19 cellular contexts compared by ENCODE assay signal in genomic region chr5:103896593-103896992, GRCh38.
"Had no signal": no experiment of that assay in that cellular context is flagged by ENCODE, and none has a peak within 500 bp of the region (broad histone marks: within the 10 kb centered on the region; RNA-seq: fewer than 3 reads in every experiment).

No MANE protein-coding gene starts in this region.

- H3K4me3 Mint-ChIP-seq: naive thymus-derived CD4-positive, alpha-beta T cell; stimulated activated naive B cell treated with anti-CD40 and anti-IgM and Interleukin-4, amounts not matched to agents 10 μg/mL and 1 μg/mL and 100 μg/mL, for 72 hours; stimulated activated naive CD8-positive, alpha-beta T cell treated with anti-CD3 and anti-CD28 coated beads, Interleukin-15, amount 100 ng/mL, for 72 hours had no signal

- H3K36me3 Mint-ChIP-seq: stimulated activated naive B cell treated with anti-CD40 and anti-IgM and Interleukin-4, amounts not matched to agents 10 μg/mL and 1 μg/mL and 100 μg/mL, for 72 hours had no signal

- H3K4me1 Mint-ChIP-seq: naive thymus-derived CD4-positive, alpha-beta T cell; stimulated activated naive B cell treated with anti-CD40 and anti-IgM and Interleukin-4, amounts not matched to agents 10 μg/mL and 1 μg/mL and 100 μg/mL, for 72 hours; stimulated activated naive CD8-positive, alpha-beta T cell treated with anti-CD3 and anti-CD28 coated beads, Interleukin-15, amount 100 ng/mL, for 72 hours had no signal

- H3K27ac Mint-ChIP-seq: naive thymus-derived CD4-positive, alpha-beta T cell; stimulated activated naive B cell treated with anti-CD40 and anti-IgM and Interleukin-4, amounts not matched to agents 10 μg/mL and 1 μg/mL and 100 μg/mL, for 72 hours; stimulated activated naive CD8-positive, alpha-beta T cell treated with anti-CD3 and anti-CD28 coated beads, Interleukin-15, amount 100 ng/mL, for 72 hours had no signal

- H3K4me3 ChIP-seq: heart left ventricle, lung, psoas muscle, right lobe of liver, testis, tibial nerve had no signal

- ATAC-seq: esophagus mucosa; heart left ventricle; left colon; left ventricle myocardium superior; naive thymus-derived CD4-positive, alpha-beta T cell; psoas muscle; right lobe of liver; stimulated activated naive B cell treated with anti-CD40 and anti-IgM and Interleukin-4, amounts not matched to agents 10 μg/mL and 1 μg/mL and 100 μg/mL, for 72 hours; stimulated activated naive CD8-positive, alpha-beta T cell treated with anti-CD3 and anti-CD28 coated beads, Interleukin-15, amount 100 ng/mL, for 72 hours had no signal

- H3K27me3 Mint-ChIP-seq: naive thymus-derived CD4-positive, alpha-beta T cell; stimulated activated naive B cell treated with anti-CD40 and anti-IgM and Interleukin-4, amounts not matched to agents 10 μg/mL and 1 μg/mL and 100 μg/mL, for 72 hours; stimulated activated naive CD8-positive, alpha-beta T cell treated with anti-CD3 and anti-CD28 coated beads, Interleukin-15, amount 100 ng/mL, for 72 hours had no signal

- DNase-seq: effector memory CD4-positive, alpha-beta T cell; heart left ventricle; hippocampal formation; left colon; left ventricle myocardium superior; mesenchymal stem cell; naive thymus-derived CD4-positive, alpha-beta T cell; psoas muscle; retina; right lobe of liver; stimulated activated CD4-positive, alpha-beta T cell treated with anti-CD3 and anti-CD28 coated beads, Interleukin-2, amount 100 ng/mL, for 24 hours; stimulated activated CD4-positive, alpha-beta T cell treated with anti-CD3 and anti-CD28 coated beads, Interleukin-4, amount 100 ng/mL, for 4 hours; stimulated activated naive B cell treated with anti-CD40 and anti-IgM and Interleukin-4, amounts not matched to agents 10 μg/mL and 1 μg/mL and 100 μg/mL, for 72 hours; stimulated activated naive CD8-positive, alpha-beta T cell treated with anti-CD3 and anti-CD28 coated beads, Interleukin-15, amount 100 ng/mL, for 72 hours; testis had no signal

- H3K4me1 ChIP-seq: heart left ventricle, psoas muscle, right lobe of liver, testis, tibial nerve had no signal

- H3K27ac ChIP-seq: heart left ventricle, neutrophil, psoas muscle, right lobe of liver, testis, tibial nerve had no signal

- H3K36me3 ChIP-seq: heart left ventricle, neutrophil, right lobe of liver, tibial nerve had no signal

- H3K27me3 ChIP-seq: heart left ventricle, neutrophil, right lobe of liver, testis, tibial nerve had no signal
